In genomic region chr16:77374384-77374783, GRCh38 we compare ENCODE assay signal across 19 cellular contexts.
DNase-seq lines count a peak whose midpoint lies in the region; ATAC-seq, FAIRE-seq and TF ChIP-seq lines count a peak whose summit lies in the region.
"Had no signal": no experiment of that assay in that cellular context is flagged by ENCODE, and none has a peak within 500 bp of the region (broad histone marks: within the 10 kb centered on the region; RNA-seq: fewer than 3 reads in every experiment).

No MANE protein-coding gene starts in this region.

- FAIRE-seq in GM19239 (lab: Jason Lieb, UNC) = no peak
- FAIRE-seq: GM12878 had no signal

- no peak for TF ChIP-seq EP300 in Ishikawa (IDR thresholded peaks at IDR 0.05; ENCODE audit: borderline replicate concordance)

- peak; percentile 19; the same call in 1 of the 2 replicates for TF ChIP-seq RAD21 in Ishikawa (IDR thresholded peaks at IDR 0.05; ENCODE audit: low read depth)

- DNase-seq in COLO668 (lab: John Stamatoyannopoulos, UW; ENCODE audit: unreplicated experiment) (peak; percentile 10), NCI-H774 (lab: John Stamatoyannopoulos, UW) (peak; percentile 10), left kidney (ENCODE audit: low read depth, low spot score) (peak; percentile 75), left lobe of liver (ENCODE audit: low spot score) (no peak), GM19239 (ENCODE audit: insufficient read length, low spot score) (no peak), SW480 (ENCODE audit: low spot score) (no peak), dedifferentiated amniotic fluid mesenchymal stem cell (ENCODE audit: extremely low spot score) (no peak)
- DNase-seq: activated CD4-positive, alpha-beta memory T cell treated with anti-CD3 and anti-CD28 coated beads, Interleukin-2, amount 10 ng/mL, durations not matched to agents 7 days and 5 days; CD4-positive, alpha-beta T cell; head of caudate nucleus; kidney glomerular epithelial cell; MG63; NCI-H2171 treated with DMSO at 0.1 percent for 48 hours; posterior cingulate gyrus; SW 1271 had no signal

- ATAC-seq in left lobe of liver = no peak
- ATAC-seq: activated T-helper 17 cell treated with anti-CD3 and anti-CD28 coated beads, Interleukin-2, amount 50 U/mL, for 72 hours; GM12878; Panc1 had no signal

TF ChIP-seq in Ishikawa, 13 proteins besides CTCF, POLR2A, EP300 and RAD21:
- TF ChIP-seq MAX (IDR thresholded peaks at IDR 0.05) = no peak
- TF ChIP-seq CEBPB (IDR thresholded peaks at IDR 0.05) = no peak
- TF ChIP-seq TCF12 (IDR thresholded peaks at IDR 0.05; ENCODE audit: low read depth) = 0 out of 2 replicates have a peak, but pooled peaks have one; percentile 46
- TF ChIP-seq YY1 (IDR thresholded peaks at IDR 0.05; ENCODE audit: low read depth) = no peak
- TF ChIP-seq NFIC (IDR thresholded peaks at IDR 0.05) = peak; percentile 43; the same call in 1 of the 2 replicates
- peak; percentile 3; the same call in 1 of the 2 replicates for TF ChIP-seq FOXM1 (IDR thresholded peaks at IDR 0.05; ENCODE audit: borderline replicate concordance, low read depth)
- no peak for TF ChIP-seq ZBTB7A (IDR thresholded peaks at IDR 0.05; ENCODE audit: low read depth)
- TF ChIP-seq TEAD4 (IDR thresholded peaks at IDR 0.05) = no peak

Comparison
In these comparisons a context has a peak if more than half of its experiments do, and no peak if none do; other contexts are left out.
1. DNase-seq: peak in COLO668 (single experiment), NCI-H774 (single experiment) and left kidney (single experiment); none in left lobe of liver (single experiment), GM19239 (single experiment), SW480 (single experiment) and dedifferentiated amniotic fluid mesenchymal stem cell (single experiment).